16 cellular contexts compared by ENCODE assay signal in genomic region chr2:149732001-149732685, GRCh38.
A peak's percentile ranks its signal among the peaks of the same experiment; 100 is the strongest.
DNase-seq lines count a peak whose midpoint lies in the region; ATAC-seq, FAIRE-seq and TF ChIP-seq lines count a peak whose summit lies in the region.
"Had no signal": no experiment of that assay in that cellular context is flagged by ENCODE, and none has a peak within 500 bp of the region (broad histone marks: within the 10 kb centered on the region; RNA-seq: fewer than 3 reads in every experiment).

No MANE protein-coding gene starts in this region.

- FAIRE-seq in H54 (lab: Jason Lieb, UNC), result peak; percentile 84
- FAIRE-seq: H1, islet of Langerhans had no signal

- H3K36me3 ChIP-seq in A673 (ENCODE audit: insufficient read depth, low read length, poor library complexity, severe bottlenecking), result no peaks in the 10 kb centered on the region
- H3K36me3 ChIP-seq: uterus had no signal

- ATAC-seq in right cardiac atrium, result peak in 1 of 2 donors; percentile 69
- ATAC-seq in GM19328 (IDR thresholded peaks at IDR 0.05; ENCODE audit: unreplicated experiment), result no peak
- ATAC-seq: body of pancreas had no signal

- no peak for TF ChIP-seq CTCF in A673 (conservative IDR thresholded peaks at IDR 0.05; ENCODE audit: low read depth, low read length)

- H3K4me1 ChIP-seq in A673 (ENCODE audit: insufficient read depth, low read length, poor library complexity, severe bottlenecking), result peaks cover 33% of the 10 kb centered on the region
- H3K4me1 ChIP-seq in right cardiac atrium (ENCODE audit: control insufficient read depth, insufficient read depth, low read length), result no peaks in the 10 kb centered on the region
- H3K4me1 ChIP-seq: body of pancreas had no signal

- TF ChIP-seq POLR2A in H54 (IDR thresholded peaks at IDR 0.05; ENCODE audit: low read depth, low read length), result no peak

- no peak overlapping the region for H3K27ac ChIP-seq in A673 (ENCODE audit: low read depth, low read length, poor library complexity, severe bottlenecking)
- H3K27ac ChIP-seq in right cardiac atrium (ENCODE audit: low read length), result no peak overlapping the region
- H3K27ac ChIP-seq: body of pancreas, C4-2B, uterus had no signal

- no peak overlapping the region for H3K4me3 ChIP-seq in A673 (ENCODE audit: low read depth, low read length, poor library complexity, severe bottlenecking)
- H3K4me3 ChIP-seq in right cardiac atrium (ENCODE audit: low read length), result no peak overlapping the region
- H3K4me3 ChIP-seq: body of pancreas, uterus had no signal

- POLR2A ChIA-PET in A673 (lab: Charles Lee; ENCODE audit: low non-redundant PET), result no interaction called here

- CTCF ChIA-PET in A673 (lab: Charles Lee), result no interaction called here

- BruUV-seq in A673 (replicated peaks; lab: Mats Ljungman, UMichigan), result no TSS peak

- H3K9me3 ChIP-seq in A673 (ENCODE audit: low read depth, low read length, poor library complexity, severe bottlenecking) (peaks cover 17% of the 10 kb centered on the region), right cardiac atrium (ENCODE audit: control insufficient read depth, low read length) (no peaks in the 10 kb centered on the region)
- H3K9me3 ChIP-seq: body of pancreas, uterus had no signal

- DNase-seq in A673 (ENCODE audit: low spot score), result peak; percentile 36
- no peak for DNase-seq in H54 (ENCODE audit: insufficient read length, low spot score)
- peak; percentile 82 for DNase-seq in T1000 (lab: John Stamatoyannopoulos, UW)
- peak in 2 of 3 donors; percentile 50 to 56 for DNase-seq in right cardiac atrium
- DNase-seq in NCI-H128 (lab: John Stamatoyannopoulos, UW; ENCODE audit: unreplicated experiment), result no peak
- DNase-seq in inferior parietal cortex (ENCODE audit: extremely low spot score), result no peak
- no peak for DNase-seq in NCI-H2196 (lab: John Stamatoyannopoulos, UW; ENCODE audit: unreplicated experiment)
- DNase-seq: body of pancreas, KG1, NCI-H2171 treated with DMSO at 0.1 percent for 48 hours, nephron progenitor cell, uterus had no signal

- 62% methylated on average over 4 of the region's 4 CpGs for WGBS in right cardiac atrium

- intact Hi-C loops in A673 (cut with micrococcal nuclease; ENCODE audit: unreplicated experiment) (loop anchor here (1.0 to 5.0 kb wide), 2 partner anchors 95 to 1506 kb away; no protein-coding TSS in a partner anchor), right cardiac atrium (cut with DNase I) (no loop called here)

- H3K27me3 ChIP-seq in A673 (replicated peaks; ENCODE audit: insufficient read depth, low read depth, low read length, poor library complexity) (peaks cover 1% of the 10 kb centered on the region), right cardiac atrium (ENCODE audit: control insufficient read depth, insufficient read depth) (no peaks in the 10 kb centered on the region)
- H3K27me3 ChIP-seq: body of pancreas, uterus had no signal

Comparison
In these comparisons a context has a peak if more than half of its experiments do, and no peak if none do; other contexts are left out.
1. DNase-seq: peak in A673 (single experiment), T1000 (single experiment) and right cardiac atrium (2 of 3); none in H54 (single experiment), NCI-H128 (single experiment), inferior parietal cortex (single experiment) and NCI-H2196 (single experiment).